Comparison of ENCODE assay signal across 32 cellular contexts in genomic region chr1:184185346-184185745, GRCh38.
"Had no signal": no experiment of that assay in that cellular context is flagged by ENCODE, and none has a peak within 500 bp of the region (broad histone marks: within the 10 kb centered on the region; RNA-seq: fewer than 3 reads in every experiment).

No MANE protein-coding gene starts in this region.

- ATAC-seq: activated naive CD4-positive, alpha-beta T cell treated with anti-CD3 and anti-CD28 coated beads, Interleukin-2, amount 50 U/mL, for 72 hours; activated naive CD8-positive, alpha-beta T cell treated with anti-CD3 and anti-CD28 coated beads, Interleukin-2, amount 50 U/mL, for 24 hours; activated T-cell treated with anti-CD3 and anti-CD28 coated beads, Interleukin-2, amount 50 U/mL, for 4 hours; activated T-cell treated with anti-CD3 and anti-CD28 coated beads, Interleukin-2, amount 50 U/mL, for 72 hours; activated T-helper 17 cell treated with anti-CD3 and anti-CD28 coated beads, Interleukin-2, amount 50 U/mL, for 72 hours; body of pancreas had no signal

- H3K27ac ChIP-seq: adrenal gland, ascending aorta, body of pancreas, brain microvascular endothelial cell, breast epithelium, cardiac muscle cell had no signal

- FAIRE-seq: astrocyte, bronchial epithelial cell had no signal

- DNase-seq: activated effector memory CD4-positive, alpha-beta T cell treated with anti-CD3 and anti-CD28 coated beads, Interleukin-2, amount 50 U/mL, for 16 hours; activated effector memory CD4-positive, alpha-beta T cell treated with Interleukin-2 at 50 U/mL for 16 hours; activated gamma-delta T cell; activated gamma-delta T cell treated with Interleukin-2 at 50 U/mL for 16 hours; activated naive CD4-positive, alpha-beta T cell; activated naive CD4-positive, alpha-beta T cell treated with anti-CD3 and anti-CD28 coated beads for 36 hours; activated naive CD4-positive, alpha-beta T cell treated with anti-CD3 and anti-CD28 coated beads, Interleukin-2, amount 10 ng/mL, durations not matched to agents 7 days and 5 days; activated naive CD4-positive, alpha-beta T cell treated with anti-CD3 and anti-CD28 coated beads, Interleukin-2, amount 50 U/mL, for 16 hours; activated naive CD4-positive, alpha-beta T cell treated with Interleukin-2 at 50 U/mL for 16 hours; activated naive CD8-positive, alpha-beta T cell treated with anti-CD3 and anti-CD28 coated beads for 36 hours; activated naive CD8-positive, alpha-beta T cell treated with anti-CD3 and anti-CD28 coated beads, Interleukin-2, amount 10 ng/mL, durations not matched to agents 7 days and 5 days; activated naive CD8-positive, alpha-beta T cell treated with anti-CD3 and anti-CD28 coated beads, Interleukin-2, amount 50 U/mL, for 24 hours; activated T-cell treated with anti-CD3 and anti-CD28 coated beads, Interleukin-2, amount 50 U/mL, for 4 hours; activated T-cell treated with anti-CD3 and anti-CD28 coated beads, Interleukin-2, amount 50 U/mL, for 48 hours; activated T-cell treated with anti-CD3 and anti-CD28 coated beads, Interleukin-2, amount 50 U/mL, for 72 hours; adrenal gland; amniotic stem cell; amygdala; anterior cingulate cortex; aorta; body of pancreas; brain microvascular endothelial cell; caudate nucleus; central memory CD4-positive, alpha-beta T cell; cerebellar nuclear complex had no signal
